10 cellular contexts compared by ENCODE assay signal in the genomic region with DNA sequence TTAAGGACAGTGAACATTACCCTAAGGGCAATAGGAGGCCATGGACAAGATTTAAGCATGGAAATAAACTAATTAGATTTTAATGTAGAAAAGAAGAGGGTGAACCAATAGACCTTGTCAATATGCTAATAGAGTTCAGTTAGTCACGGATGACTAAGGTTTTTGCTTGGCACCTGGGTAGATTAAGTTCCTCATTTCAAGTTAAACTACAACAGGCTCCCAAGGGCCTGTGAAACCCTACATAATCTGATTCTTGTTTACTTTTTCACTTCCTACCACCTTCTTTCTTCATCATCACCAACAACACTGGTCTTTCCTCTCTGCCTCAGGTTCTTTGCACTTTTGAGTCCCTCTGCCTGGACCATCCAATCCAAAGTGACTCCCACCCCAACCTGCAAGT. TPM values are rescaled to one million over a fixed set of nuclear protein-coding genes. Genes with fewer than 3 reads are reported as not detected.
DNase-seq lines count a peak whose midpoint lies in the region; ATAC-seq and TF ChIP-seq lines count a peak whose summit lies in the region.
"Had no signal": no experiment of that assay in that cellular context is flagged by ENCODE, and none has a peak within 500 bp of the region (broad histone marks: within the 10 kb centered on the region; RNA-seq: fewer than 3 reads in every experiment).

No MANE protein-coding gene starts in this region.

- peak overlapping the region; percentile 58 for H3K27ac Mint-ChIP-seq in CD8-positive, alpha-beta T cell
- H3K27ac Mint-ChIP-seq in activated CD4-positive, alpha-beta memory T cell treated with anti-CD3 and anti-CD28 coated beads for 36 hours, result peak overlapping the region; percentile 38
- no peak overlapping the region for H3K27ac Mint-ChIP-seq in glutamatergic neuron (ENCODE audit: unreplicated experiment)

- no peak overlapping the region for H3K4me3 Mint-ChIP-seq in CD8-positive, alpha-beta T cell
- H3K4me3 Mint-ChIP-seq in activated CD4-positive, alpha-beta memory T cell treated with anti-CD3 and anti-CD28 coated beads for 36 hours, result no peak overlapping the region
- no peak overlapping the region for H3K4me3 Mint-ChIP-seq in glutamatergic neuron (ENCODE audit: unreplicated experiment)

- intact Hi-C loops in CD8-positive, alpha-beta T cell (cut with DNase I, micrococcal nuclease), result no loop called here
- intact Hi-C loops in activated CD4-positive, alpha-beta memory T cell treated with anti-CD3 and anti-CD28 coated beads for 36 hours (cut with micrococcal nuclease), result no loop called here

- peaks cover 21% of the 10 kb centered on the region for H3K4me1 Mint-ChIP-seq in CD8-positive, alpha-beta T cell (ENCODE audit: low read depth)
- H3K4me1 Mint-ChIP-seq in activated CD4-positive, alpha-beta memory T cell treated with anti-CD3 and anti-CD28 coated beads for 36 hours (ENCODE audit: low read depth), result peaks cover 35% of the 10 kb centered on the region
- H3K4me1 Mint-ChIP-seq in glutamatergic neuron (ENCODE audit: low read depth, unreplicated experiment), result no peaks in the 10 kb centered on the region

- CTCF ChIA-PET in CD8-positive, alpha-beta T cell (lab: Charles Lee), result interaction anchor here (0.6 kb wide), 1 partner anchor 9 kb away, joined by 3 read pairs; no protein-coding TSS in a partner anchor
- CTCF ChIA-PET in activated CD4-positive, alpha-beta memory T cell treated with anti-CD3 and anti-CD28 coated beads for 36 hours (lab: Charles Lee), result interaction anchor here (0.6 kb wide), 1 partner anchor 863 kb away, joined by 3 read pairs; no protein-coding TSS in a partner anchor

- H3K36me3 Mint-ChIP-seq in CD8-positive, alpha-beta T cell, result peaks cover 19% of the 10 kb centered on the region
- H3K36me3 Mint-ChIP-seq in activated CD4-positive, alpha-beta memory T cell treated with anti-CD3 and anti-CD28 coated beads for 36 hours, result peaks cover 54% of the 10 kb centered on the region
- H3K36me3 Mint-ChIP-seq in glutamatergic neuron (ENCODE audit: unreplicated experiment), result peaks cover 9% of the 10 kb centered on the region

- H3K4me3 ChIP-seq in CD8-positive, alpha-beta T cell (ENCODE audit: low read depth, low read length), result no peak overlapping the region
- no peak overlapping the region for H3K4me3 ChIP-seq in right atrium auricular region

- no peaks in the 10 kb centered on the region for H3K27me3 Mint-ChIP-seq in CD8-positive, alpha-beta T cell (ENCODE audit: low read depth)
- H3K27me3 Mint-ChIP-seq in activated CD4-positive, alpha-beta memory T cell treated with anti-CD3 and anti-CD28 coated beads for 36 hours, result no peaks in the 10 kb centered on the region
- no peaks in the 10 kb centered on the region for H3K27me3 Mint-ChIP-seq in glutamatergic neuron (ENCODE audit: unreplicated experiment)

- DNase-seq in CD8-positive, alpha-beta T cell, result no peak
- no peak for DNase-seq in activated CD4-positive, alpha-beta memory T cell treated with anti-CD3 and anti-CD28 coated beads for 36 hours
- no peak for DNase-seq in NCI-H82 treated with DMSO at 0.1 percent for 48 hours (lab: John Stamatoyannopoulos, UW; ENCODE audit: unreplicated experiment)
- DNase-seq in right atrium auricular region (ENCODE audit: low spot score), result no peak
- DNase-seq in NCI-H2029 (lab: John Stamatoyannopoulos, UW), result no peak
- no peak for DNase-seq in glutamatergic neuron
- DNase-seq: foreskin keratinocyte, NCI-H2171 had no signal

- H3K27me3 ChIP-seq in CD8-positive, alpha-beta T cell (ENCODE audit: insufficient read depth, low read length), result no peaks in the 10 kb centered on the region
- no peaks in the 10 kb centered on the region for H3K27me3 ChIP-seq in right atrium auricular region
- H3K27me3 ChIP-seq: foreskin keratinocyte had no signal

- peaks cover 87% of the 10 kb centered on the region for H3K36me3 ChIP-seq in CD8-positive, alpha-beta T cell (ENCODE audit: insufficient read depth, low read length)
- H3K36me3 ChIP-seq in right atrium auricular region, result peaks cover 67% of the 10 kb centered on the region

- H3K9me3 Mint-ChIP-seq in CD8-positive, alpha-beta T cell, result no peaks in the 10 kb centered on the region
- no peaks in the 10 kb centered on the region for H3K9me3 Mint-ChIP-seq in activated CD4-positive, alpha-beta memory T cell treated with anti-CD3 and anti-CD28 coated beads for 36 hours
- H3K9me3 Mint-ChIP-seq in glutamatergic neuron (ENCODE audit: unreplicated experiment), result peaks cover 1% of the 10 kb centered on the region

- no peaks in the 10 kb centered on the region for H3K4me1 ChIP-seq in CD8-positive, alpha-beta T cell (ENCODE audit: insufficient read depth, low read length)
- H3K4me1 ChIP-seq in right atrium auricular region, result no peaks in the 10 kb centered on the region
- H3K4me1 ChIP-seq: foreskin keratinocyte had no signal

- TF ChIP-seq CTCF in CD8-positive, alpha-beta T cell (IDR thresholded peaks at IDR 0.05), result no peak
- TF ChIP-seq CTCF in right atrium auricular region (IDR thresholded peaks at IDR 0.05), result no peak
- no peak for TF ChIP-seq CTCF in glutamatergic neuron (IDR thresholded peaks at IDR 0.05; ENCODE audit: partially characterized antibody, unreplicated experiment)

- H3K9me3 ChIP-seq in CD8-positive, alpha-beta T cell (ENCODE audit: low read length), result no peaks in the 10 kb centered on the region
- no peaks in the 10 kb centered on the region for H3K9me3 ChIP-seq in right atrium auricular region

- ATAC-seq in CD8-positive, alpha-beta T cell, result no peak
- ATAC-seq in GM19351 (IDR thresholded peaks at IDR 0.05; ENCODE audit: unreplicated experiment), result peak; percentile 38
- peak; percentile 54 for ATAC-seq in HG03108 (IDR thresholded peaks at IDR 0.05; ENCODE audit: unreplicated experiment)
- ATAC-seq: foreskin keratinocyte had no signal

- POLR2A ChIA-PET in CD8-positive, alpha-beta T cell (lab: Charles Lee), result no interaction called here
- POLR2A ChIA-PET in activated CD4-positive, alpha-beta memory T cell treated with anti-CD3 and anti-CD28 coated beads for 36 hours (lab: Charles Lee), result interaction anchor here (1.1 to 1.4 kb wide), 2 partner anchors 14 to 21 kb away, joined by 4 to 5 read pairs; a partner anchor contains a TSS

- H3K27ac ChIP-seq in CD8-positive, alpha-beta T cell (ENCODE audit: low read depth, low read length), result no peak overlapping the region
- no peak overlapping the region for H3K27ac ChIP-seq in right atrium auricular region
- H3K27ac ChIP-seq: foreskin keratinocyte had no signal

RNA-seq across cellular contexts. Expression of a gene that starts 14.8 kb away (rescaled TPM):
- 10 to 100 TPM; 50.6 to 58.1 TPM for total RNA-seq in CD8-positive, alpha-beta T cell
- total RNA-seq in activated CD4-positive, alpha-beta memory T cell treated with anti-CD3 and anti-CD28 coated beads for 36 hours, result 10 to 100 TPM; 91.5 to 94.1 TPM
- total RNA-seq in right atrium auricular region (10 to 100 TPM in 1 of 2 donors, 1 to 10 TPM in 1; 7.5 to 10.3 TPM), glutamatergic neuron (ENCODE audit: unreplicated experiment) (1.3 TPM)

RNA-seq across cellular contexts. Expression of a gene that starts 20.5 kb away (rescaled TPM):
- 10 to 100 TPM; 48.6 to 49.3 TPM for total RNA-seq in CD8-positive, alpha-beta T cell
- 100 to 1,000 TPM; 150 to 151 TPM for total RNA-seq in activated CD4-positive, alpha-beta memory T cell treated with anti-CD3 and anti-CD28 coated beads for 36 hours
- total RNA-seq in right atrium auricular region (under 1 TPM; 0.26 to 0.55 TPM), glutamatergic neuron (ENCODE audit: unreplicated experiment) (not detected)

Comparison
In these comparisons a context has a peak if more than half of its experiments do, and no peak if none do; other contexts are left out.
1. RNA of a gene that starts 14.8 kb away (total RNA-seq): 91.5 to 94.1 TPM in activated CD4-positive, alpha-beta memory T cell treated with anti-CD3 and anti-CD28 coated beads for 36 hours and 50.6 to 58.1 TPM in CD8-positive, alpha-beta T cell; 7.5 to 10.3 TPM in right atrium auricular region and 1.3 TPM in glutamatergic neuron (single experiment); every median in the first group is over 4 times any median in the second.
2. RNA of a gene that starts 20.5 kb away (total RNA-seq): 150 to 151 TPM in activated CD4-positive, alpha-beta memory T cell treated with anti-CD3 and anti-CD28 coated beads for 36 hours and 48.6 to 49.3 TPM in CD8-positive, alpha-beta T cell; 0.26 to 0.55 TPM in right atrium auricular region and not detected in glutamatergic neuron (single experiment); every median in the first group is over 10 times any median in the second.